In genomic region chr11:65919151-65920034, GRCh38 we compare ENCODE assay signal across 1 cellular context.
TF ChIP-seq lines count a peak whose summit lies in the region.

TSS of gene DRAP1 (plus strand) at chr11:65919426. CDS start at chr11:65919502, 76 bp downstream.

TF ChIP-seq in HepG2, 621 proteins besides CTCF, POLR2A, EP300 and RAD21 (continued from another document and continues in another):
- 0 out of 2 replicates have a peak, but pooled peaks have one; percentile 28 for TF ChIP-seq KDM6A (CRISPR knock-in tag; IDR thresholded peaks at IDR 0.05; ENCODE audit: low read depth)
- TF ChIP-seq ZMYM3 (CRISPR knock-in tag; IDR thresholded peaks at IDR 0.05), result peak; percentile 94
- TF ChIP-seq ZZZ3 (CRISPR knock-in tag; IDR thresholded peaks at IDR 0.05; ENCODE audit: borderline replicate concordance), result 0 out of 2 replicates have a peak, but pooled peaks have one; percentile 48
- TF ChIP-seq ZNF326 (CRISPR knock-in tag; IDR thresholded peaks at IDR 0.05; ENCODE audit: borderline replicate concordance), result no peak
- no peak for TF ChIP-seq EZH2 (conservative IDR thresholded peaks at IDR 0.05; ENCODE audit: low read depth, low read length)
- TF ChIP-seq GPN1 (CRISPR knock-in tag; IDR thresholded peaks at IDR 0.05; ENCODE audit: borderline replicate concordance), result peak; percentile 60; the same call in 1 of the 2 replicates
- peak; percentile 51 for TF ChIP-seq IKZF4 (CRISPR knock-in tag; IDR thresholded peaks at IDR 0.05; ENCODE audit: borderline replicate concordance, low read depth, not compliant biosample characterization)
- TF ChIP-seq ZNF10 (CRISPR knock-in tag; IDR thresholded peaks at IDR 0.05; ENCODE audit: borderline replicate concordance, low read depth), result no peak
- TF ChIP-seq LCORL (IDR thresholded peaks at IDR 0.05), result no peak
- no peak for TF ChIP-seq LCORL (CRISPR knock-in tag; IDR thresholded peaks at IDR 0.05)
- peak; percentile 72 for TF ChIP-seq SALL1 (CRISPR knock-in tag; IDR thresholded peaks at IDR 0.05)
- TF ChIP-seq ZNF367 (CRISPR knock-in tag; IDR thresholded peaks at IDR 0.05; ENCODE audit: borderline replicate concordance), result no peak
- no peak for TF ChIP-seq ZMYM2 (CRISPR knock-in tag; IDR thresholded peaks at IDR 0.05)
- no peak; the same call in 1 of the 2 replicates for TF ChIP-seq IRF9 (CRISPR knock-in tag; IDR thresholded peaks at IDR 0.05; ENCODE audit: borderline replicate concordance)
- TF ChIP-seq SMYD3 (CRISPR knock-in tag; IDR thresholded peaks at IDR 0.05), result no peak
- TF ChIP-seq ZC3H13 (CRISPR knock-in tag; IDR thresholded peaks at IDR 0.05), result peak; percentile 53; the same call in 1 of the 2 replicates
- no peak for TF ChIP-seq CEBPZ (IDR thresholded peaks at IDR 0.05; ENCODE audit: low read length)
- TF ChIP-seq SP4 (CRISPR knock-in tag; IDR thresholded peaks at IDR 0.05), result peak; percentile 98
- TF ChIP-seq PITX1 (CRISPR knock-in tag; IDR thresholded peaks at IDR 0.05), result peak; percentile 83
- peak; percentile 49; the same call in 1 of the 2 replicates for TF ChIP-seq ZBTB3 (CRISPR knock-in tag; IDR thresholded peaks at IDR 0.05; ENCODE audit: borderline replicate concordance, low read depth)
- TF ChIP-seq DBP (CRISPR knock-in tag; IDR thresholded peaks at IDR 0.05; ENCODE audit: not compliant biosample characterization), result no peak
- peak; percentile 81 for TF ChIP-seq REPIN1 (CRISPR knock-in tag; IDR thresholded peaks at IDR 0.05; ENCODE audit: borderline replicate concordance, low read depth)
- TF ChIP-seq HNF1A (IDR thresholded peaks at IDR 0.05; ENCODE audit: low read depth), result no peak
- peak; percentile 54; the same call in 1 of the 2 replicates for TF ChIP-seq HNF1A (CRISPR knock-in tag; IDR thresholded peaks at IDR 0.05; ENCODE audit: borderline replicate concordance)
- TF ChIP-seq PAX8 (CRISPR knock-in tag; IDR thresholded peaks at IDR 0.05; ENCODE audit: borderline replicate concordance), result peak; percentile 79; the same call in 1 of the 2 replicates
- no peak for TF ChIP-seq HBP1 (CRISPR knock-in tag; IDR thresholded peaks at IDR 0.05; ENCODE audit: low read depth)
- no peak for TF ChIP-seq RFX1 (IDR thresholded peaks at IDR 0.05)
- peak; percentile 70; the same call in 1 of the 2 replicates for TF ChIP-seq ZFP37 (CRISPR knock-in tag; IDR thresholded peaks at IDR 0.05; ENCODE audit: borderline replicate concordance)
- TF ChIP-seq MAFG (CRISPR knock-in tag; IDR thresholded peaks at IDR 0.05), result 0 out of 2 replicates have a peak, but pooled peaks have one; percentile 42
- TF ChIP-seq SMAD9 (CRISPR knock-in tag; IDR thresholded peaks at IDR 0.05), result no peak; the same call in 1 of the 2 replicates
- TF ChIP-seq JDP2 (CRISPR knock-in tag; IDR thresholded peaks at IDR 0.05; ENCODE audit: borderline replicate concordance), result no peak
- TF ChIP-seq ZNF160 (CRISPR knock-in tag; IDR thresholded peaks at IDR 0.05), result peak; percentile 64; the same call in 1 of the 2 replicates
- peak; percentile 88; the same call in 1 of the 2 replicates for TF ChIP-seq ZNF101 (CRISPR knock-in tag; IDR thresholded peaks at IDR 0.05; ENCODE audit: borderline replicate concordance, low read depth)
- no peak for TF ChIP-seq ATF4 (CRISPR knock-in tag; IDR thresholded peaks at IDR 0.05)
- TF ChIP-seq ZNF207 (IDR thresholded peaks at IDR 0.05; ENCODE audit: borderline replicate concordance), result no peak
- peak; percentile 59 for TF ChIP-seq CSRNP1 (CRISPR knock-in tag; IDR thresholded peaks at IDR 0.05)
- no peak for TF ChIP-seq ZNF670 (CRISPR knock-in tag; IDR thresholded peaks at IDR 0.05; ENCODE audit: borderline replicate concordance)
- TF ChIP-seq AGO1 (IDR thresholded peaks at IDR 0.05; ENCODE audit: low read depth, low read length, poor library complexity, severe bottlenecking), result no peak
- 0 out of 2 replicates have a peak, but pooled peaks have one; percentile 28 for TF ChIP-seq MXD3 (CRISPR knock-in tag; IDR thresholded peaks at IDR 0.05)
- peak; percentile 59 for TF ChIP-seq ZBTB14 (CRISPR knock-in tag; IDR thresholded peaks at IDR 0.05)
- no peak for TF ChIP-seq NAIF1 (CRISPR knock-in tag; IDR thresholded peaks at IDR 0.05; ENCODE audit: borderline replicate concordance)
- TF ChIP-seq ATF7-NPFF (CRISPR knock-in tag; IDR thresholded peaks at IDR 0.05; ENCODE audit: low read depth), result peak; percentile 86
- peak; percentile 74 for TF ChIP-seq ETV5 (CRISPR knock-in tag; IDR thresholded peaks at IDR 0.05; ENCODE audit: borderline replicate concordance)
- 0 out of 2 replicates have a peak, but pooled peaks have one; percentile 53 for TF ChIP-seq TP53 (CRISPR knock-in tag; conservative IDR thresholded peaks at IDR 0.05)
- TF ChIP-seq BATF2 (CRISPR knock-in tag; IDR thresholded peaks at IDR 0.05), result no peak
- TF ChIP-seq ZNF737 (CRISPR knock-in tag; IDR thresholded peaks at IDR 0.05; ENCODE audit: borderline replicate concordance), result no peak
- TF ChIP-seq ZNF776 (CRISPR knock-in tag; IDR thresholded peaks at IDR 0.05), result peak; percentile 85
- TF ChIP-seq MATR3 (CRISPR knock-in tag; IDR thresholded peaks at IDR 0.05), result no peak
- TF ChIP-seq U2AF1 (optimal IDR thresholded peaks at IDR 0.05; ENCODE audit: low read depth, low read length), result peak; percentile 83
- TF ChIP-seq TOE1 (CRISPR knock-in tag; IDR thresholded peaks at IDR 0.05), result peak; percentile 73; the same call in 1 of the 2 replicates
- peak; percentile 78; the same call in 1 of the 2 replicates for TF ChIP-seq KMT2A (CRISPR knock-in tag; IDR thresholded peaks at IDR 0.05)
- peak; percentile 95; the same call in 1 of the 2 replicates for TF ChIP-seq ZNF614 (CRISPR knock-in tag; IDR thresholded peaks at IDR 0.05; ENCODE audit: borderline replicate concordance)
